Comparison of ENCODE assay signal across 15 cellular contexts in genomic region chr16:81620029-81620428, GRCh38.
"Had no signal": no experiment of that assay in that cellular context is flagged by ENCODE, and none has a peak within 500 bp of the region (broad histone marks: within the 10 kb centered on the region; RNA-seq: fewer than 3 reads in every experiment).

No MANE protein-coding gene starts in this region.

- H3K9me3 Mint-ChIP-seq: activated CD4-positive, alpha-beta memory T cell treated with anti-CD3 and anti-CD28 coated beads for 36 hours; activated T-helper 17 cell treated with anti-CD3 and anti-CD28 coated beads, Interleukin-2, amount 50 U/mL, for 72 hours; stimulated activated naive CD8-positive, alpha-beta T cell treated with anti-CD3 and anti-CD28 coated beads, Interleukin-15, Interleukin-2, amounts not matched to agents 100 ng/mL and 50 ng/mL, for 24 hours had no signal

- H3K4me3 Mint-ChIP-seq: activated CD4-positive, alpha-beta memory T cell treated with anti-CD3 and anti-CD28 coated beads for 36 hours; activated T-helper 17 cell treated with anti-CD3 and anti-CD28 coated beads, Interleukin-2, amount 50 U/mL, for 72 hours; brain; nephron progenitor cell; stimulated activated naive CD8-positive, alpha-beta T cell treated with anti-CD3 and anti-CD28 coated beads, Interleukin-15, Interleukin-2, amounts not matched to agents 100 ng/mL and 50 ng/mL, for 24 hours had no signal

- H3K9me3 ChIP-seq: ovary had no signal

- ATAC-seq: activated T-helper 17 cell treated with anti-CD3 and anti-CD28 coated beads, Interleukin-2, amount 50 U/mL, for 72 hours; left colon had no signal

- H3K27me3 ChIP-seq: ovary had no signal

- H3K36me3 ChIP-seq: ovary had no signal

- H3K27ac Mint-ChIP-seq: activated CD4-positive, alpha-beta memory T cell treated with anti-CD3 and anti-CD28 coated beads for 36 hours; activated T-helper 17 cell treated with anti-CD3 and anti-CD28 coated beads, Interleukin-2, amount 50 U/mL, for 72 hours; nephron progenitor cell had no signal

- H3K27ac ChIP-seq: ovary had no signal

- DNase-seq: activated CD4-positive, alpha-beta memory T cell treated with anti-CD3 and anti-CD28 coated beads for 36 hours; activated CD4-positive, alpha-beta T cell treated with anti-CD3 and anti-CD28 coated beads for 1 hour; activated naive CD4-positive, alpha-beta T cell treated with anti-CD3 and anti-CD28 coated beads, Interleukin-2, amount 50 U/mL, for 16 hours; effector memory CD4-positive, alpha-beta T cell; erythroblast; hypothalamus; left colon; nephron progenitor cell; ovary; stimulated activated CD4-positive, alpha-beta T cell treated with anti-CD3 and anti-CD28 coated beads, Interleukin-2, amount 100 ng/mL, for 48 hours; SW 1271 had no signal

- H3K27me3 Mint-ChIP-seq: activated CD4-positive, alpha-beta memory T cell treated with anti-CD3 and anti-CD28 coated beads for 36 hours; activated T-helper 17 cell treated with anti-CD3 and anti-CD28 coated beads, Interleukin-2, amount 50 U/mL, for 72 hours; brain; stimulated activated naive CD8-positive, alpha-beta T cell treated with anti-CD3 and anti-CD28 coated beads, Interleukin-15, Interleukin-2, amounts not matched to agents 100 ng/mL and 50 ng/mL, for 24 hours had no signal

- H3K4me3 ChIP-seq: ovary had no signal

- FAIRE-seq: urothelium cell line had no signal
